ENCODE assay signal across 10 cellular contexts in genomic region chr11:75508051-75508561, GRCh38. TPM values are rescaled to one million over a fixed set of nuclear protein-coding genes. Genes with fewer than 3 reads are reported as not detected.
A peak's percentile ranks its signal among the peaks of the same experiment; 100 is the strongest.
DNase-seq lines count a peak whose midpoint lies in the region; ATAC-seq, FAIRE-seq and TF ChIP-seq lines count a peak whose summit lies in the region.
"Had no signal": no experiment of that assay in that cellular context is flagged by ENCODE, and none has a peak within 500 bp of the region (broad histone marks: within the 10 kb centered on the region; RNA-seq: fewer than 3 reads in every experiment).

No MANE protein-coding gene starts in this region.

- H3K4me1 Mint-ChIP-seq in activated CD4-positive, alpha-beta memory T cell treated with anti-CD3 and anti-CD28 coated beads, Interleukin-2, amount 10 ng/mL, durations not matched to agents 7 days and 5 days, result peaks cover 50% of the 10 kb centered on the region
- H3K4me1 Mint-ChIP-seq in neural progenitor cell, result peaks cover 23% of the 10 kb centered on the region

- H3K9ac ChIP-seq in Karpas-422 (ENCODE audit: low read length), result peak overlapping the region; percentile 73
- H3K9ac ChIP-seq in neural progenitor cell, result no peak overlapping the region

- TF ChIP-seq CTCF in neural progenitor cell (IDR thresholded peaks at IDR 0.05) (no peak), upper lobe of left lung (IDR thresholded peaks at IDR 0.05) (no peak)

- TF ChIP-seq EP300 in upper lobe of left lung (IDR thresholded peaks at IDR 0.05), result no peak

- CTCF ChIA-PET in activated CD4-positive, alpha-beta memory T cell treated with anti-CD3 and anti-CD28 coated beads, Interleukin-2, amount 10 ng/mL, durations not matched to agents 7 days and 5 days (lab: Charles Lee), result interaction anchor here (0.7 to 1.1 kb wide), 6 partner anchors 17 to 119 kb away, joined by 3 read pairs; partner anchors contain the start of gene GDPD5

- H3K4me2 ChIP-seq in Karpas-422 (ENCODE audit: low read depth, low read length, poor library complexity, severe bottlenecking), result peak overlapping the region; percentile 72
- no peak overlapping the region for H3K4me2 ChIP-seq in neural progenitor cell

- WGBS in upper lobe of left lung, 2 donors, result 48 to 60% methylated on average over 7 to 8 of the region's 8 CpGs

- H3K9me3 Mint-ChIP-seq in activated CD4-positive, alpha-beta memory T cell treated with anti-CD3 and anti-CD28 coated beads, Interleukin-2, amount 10 ng/mL, durations not matched to agents 7 days and 5 days, result no peaks in the 10 kb centered on the region
- no peaks in the 10 kb centered on the region for H3K9me3 Mint-ChIP-seq in neural progenitor cell

- H3K4me3 ChIP-seq in Karpas-422 (ENCODE audit: low read length) (peak overlapping the region; percentile 60), neural progenitor cell (no peak overlapping the region), upper lobe of left lung (no peak overlapping the region)
- H3K4me3 ChIP-seq: left ventricle myocardium inferior had no signal

- POLR2A ChIA-PET in activated CD4-positive, alpha-beta memory T cell treated with anti-CD3 and anti-CD28 coated beads, Interleukin-2, amount 10 ng/mL, durations not matched to agents 7 days and 5 days (lab: Charles Lee), result interaction anchor here (0.8 to 4.0 kb wide), 5 partner anchors 12 to 62 kb away, joined by 3 to 29 read pairs (median 3); partner anchors contain the start of gene GDPD5

- no peaks in the 10 kb centered on the region for H3F3A ChIP-seq in neural progenitor cell (ENCODE audit: low read depth)

- no peaks in the 10 kb centered on the region for H3K9me3 ChIP-seq in Karpas-422 (ENCODE audit: low read length)
- H3K9me3 ChIP-seq in neural progenitor cell (ENCODE audit: low read depth), result no peaks in the 10 kb centered on the region
- H3K9me3 ChIP-seq in upper lobe of left lung, result no peaks in the 10 kb centered on the region
- H3K9me3 ChIP-seq: left ventricle myocardium inferior had no signal

- H3K27me3 Mint-ChIP-seq in activated CD4-positive, alpha-beta memory T cell treated with anti-CD3 and anti-CD28 coated beads, Interleukin-2, amount 10 ng/mL, durations not matched to agents 7 days and 5 days, result no peaks in the 10 kb centered on the region
- peaks cover 7% of the 10 kb centered on the region for H3K27me3 Mint-ChIP-seq in neural progenitor cell (ENCODE audit: insufficient read depth, low read depth)

- H2AFZ ChIP-seq in Karpas-422 (ENCODE audit: low read length) (no peak overlapping the region), neural progenitor cell (replicated peaks) (no peak overlapping the region)

- FAIRE-seq in HTR-8/SVneo (lab: Jason Lieb, UNC), result no peak
- FAIRE-seq: small intestine had no signal

- H3K27ac Mint-ChIP-seq in activated CD4-positive, alpha-beta memory T cell treated with anti-CD3 and anti-CD28 coated beads, Interleukin-2, amount 10 ng/mL, durations not matched to agents 7 days and 5 days, result peak overlapping the region; percentile 94
- peak overlapping the region; percentile 21 for H3K27ac Mint-ChIP-seq in neural progenitor cell

- peaks cover 10% of the 10 kb centered on the region; the same call in 1 of the 2 replicates for H3K36me3 ChIP-seq in Karpas-422 (ENCODE audit: insufficient read depth, low read length)
- no peaks in the 10 kb centered on the region for H3K36me3 ChIP-seq in neural progenitor cell
- no peaks in the 10 kb centered on the region for H3K36me3 ChIP-seq in upper lobe of left lung
- H3K36me3 ChIP-seq: left ventricle myocardium inferior had no signal

- ATAC-seq in GM18907 (IDR thresholded peaks at IDR 0.05; ENCODE audit: unreplicated experiment) (peak; percentile 56), upper lobe of left lung (ENCODE audit: low FRiP score in 2 of 2) (no peak), GM18861 (IDR thresholded peaks at IDR 0.05; ENCODE audit: unreplicated experiment) (no peak)

- DNase-seq in Karpas-422, result peak; percentile 93
- peak; percentile 83 for DNase-seq in activated CD4-positive, alpha-beta memory T cell treated with anti-CD3 and anti-CD28 coated beads, Interleukin-2, amount 10 ng/mL, durations not matched to agents 7 days and 5 days
- no peak for DNase-seq in neural progenitor cell (ENCODE audit: low spot score)
- no peak for DNase-seq in upper lobe of left lung
- no peak for DNase-seq in HTR-8/SVneo (ENCODE audit: insufficient read length, low spot score)
- DNase-seq in C1 segment of cervical spinal cord (lab: John Stamatoyannopoulos, UW), result no peak
- DNase-seq: left ventricle myocardium inferior, small intestine had no signal

- H3K27me3 ChIP-seq in Karpas-422 (ENCODE audit: low read length) (no peaks in the 10 kb centered on the region), neural progenitor cell (no peaks in the 10 kb centered on the region), upper lobe of left lung (no peaks in the 10 kb centered on the region)

- H3K27ac ChIP-seq in Karpas-422 (ENCODE audit: low read length) (peak overlapping the region; percentile 99), neural progenitor cell (no peak overlapping the region), upper lobe of left lung (no peak overlapping the region)
- H3K27ac ChIP-seq: left ventricle myocardium inferior had no signal

- H3K4me1 ChIP-seq in Karpas-422 (ENCODE audit: low read length), result peaks cover 100% of the 10 kb centered on the region
- peaks cover 7% of the 10 kb centered on the region for H3K4me1 ChIP-seq in neural progenitor cell
- peaks cover 0 to 19% (median 8%) of the 10 kb centered on the region in 4 donors for H3K4me1 ChIP-seq in upper lobe of left lung

- H3K79me2 ChIP-seq in Karpas-422 (ENCODE audit: low read length) (peaks cover 77% of the 10 kb centered on the region), neural progenitor cell (ENCODE audit: low read depth) (no peaks in the 10 kb centered on the region)

- H3K36me3 Mint-ChIP-seq in activated CD4-positive, alpha-beta memory T cell treated with anti-CD3 and anti-CD28 coated beads, Interleukin-2, amount 10 ng/mL, durations not matched to agents 7 days and 5 days (ENCODE audit: low read depth), result peaks cover 13% of the 10 kb centered on the region
- no peaks in the 10 kb centered on the region for H3K36me3 Mint-ChIP-seq in neural progenitor cell

- H3K9me2 ChIP-seq in Karpas-422 (replicated peaks; ENCODE audit: insufficient read depth, low read length), result no peaks in the 10 kb centered on the region

- TF ChIP-seq POLR2A in upper lobe of left lung (IDR thresholded peaks at IDR 0.05), result no peak

- H3K4me3 Mint-ChIP-seq in activated CD4-positive, alpha-beta memory T cell treated with anti-CD3 and anti-CD28 coated beads, Interleukin-2, amount 10 ng/mL, durations not matched to agents 7 days and 5 days, result peak overlapping the region; percentile 11
- H3K4me3 Mint-ChIP-seq in neural progenitor cell, result no peak overlapping the region

- H4K20me1 ChIP-seq in Karpas-422 (ENCODE audit: insufficient read depth, low read depth, low read length) (no peaks in the 10 kb centered on the region), neural progenitor cell (ENCODE audit: low read depth) (no peaks in the 10 kb centered on the region)

RNA-seq across cellular contexts. Expression of gene GDPD5, which starts 17.6 kb away (rescaled TPM):
- 137 and 237 TPM in 2 replicates for total RNA-seq in Karpas-422 (2014; rRNA removed; shearing (Covaris generic); ENCODE audit: low replicate concordance)
- 100 to 1,000 TPM; 107 to 109 TPM for total RNA-seq in activated CD4-positive, alpha-beta memory T cell treated with anti-CD3 and anti-CD28 coated beads, Interleukin-2, amount 10 ng/mL, durations not matched to agents 7 days and 5 days
- total RNA-seq in neural progenitor cell (ENCODE audit: low replicate concordance) (11.3 and 32.7 TPM in 2 replicates), upper lobe of left lung (10 to 100 TPM in 4 of 6 donors, 1 to 10 TPM in 2; 5.7 to 34.6 (median 14.0) TPM)

RNA-seq across cellular contexts. Expression of gene SERPINH1, which starts 53.9 kb away (rescaled TPM):
- total RNA-seq in Karpas-422 (2014; rRNA removed; shearing (Covaris generic); ENCODE audit: low replicate concordance), result 10.5 and 16.1 TPM in 2 replicates
- 10 to 100 TPM; 12.2 to 13.3 TPM for total RNA-seq in activated CD4-positive, alpha-beta memory T cell treated with anti-CD3 and anti-CD28 coated beads, Interleukin-2, amount 10 ng/mL, durations not matched to agents 7 days and 5 days
- total RNA-seq in neural progenitor cell (ENCODE audit: low replicate concordance) (219 and 589 TPM in 2 replicates), upper lobe of left lung (100 to 1,000 TPM in 5 of 6 donors, 10 to 100 TPM in 1; 95.9 to 266 (median 145) TPM)

Comparison
In these comparisons a context has a peak if more than half of its experiments do, and no peak if none do; other contexts are left out.
1. DNase-seq: peak in Karpas-422 (single experiment) and activated CD4-positive, alpha-beta memory T cell treated with anti-CD3 and anti-CD28 coated beads, Interleukin-2, amount 10 ng/mL, durations not matched to agents 7 days and 5 days (single experiment); none in neural progenitor cell (single experiment), upper lobe of left lung (0 of 2), HTR-8/SVneo (single experiment) and C1 segment of cervical spinal cord (0 of 14).